ENCODE assay signal across 1 cellular context in genomic region chr16:89576173-89577054, GRCh38.
A peak's percentile ranks its signal among the peaks of the same experiment; 100 is the strongest.
TF ChIP-seq lines count a peak whose summit lies in the region.

No MANE protein-coding gene starts in this region.

TF ChIP-seq in H1, 55 proteins besides CTCF, POLR2A, EP300 and RAD21:
- peak; percentile 32; the same call in 1 of the 2 replicates for TF ChIP-seq MAX (IDR thresholded peaks at IDR 0.05)
- TF ChIP-seq BACH1 (IDR thresholded peaks at IDR 0.05; ENCODE audit: low read length): 0 out of 2 replicates have a peak, but pooled peaks have one; percentile 22
- 0 out of 2 replicates have a peak, but pooled peaks have one; percentile 18 for TF ChIP-seq E2F6 (IDR thresholded peaks at IDR 0.05)
- no peak for TF ChIP-seq USF2 (IDR thresholded peaks at IDR 0.05; ENCODE audit: low read length)
- TF ChIP-seq EZH2 (IDR thresholded peaks at IDR 0.05; ENCODE audit: low read depth, low read length, severe bottlenecking): peak; percentile 46
- TF ChIP-seq CEBPB (IDR thresholded peaks at IDR 0.05; ENCODE audit: low read depth, low read length): no peak
- TF ChIP-seq KDM4A (IDR thresholded peaks at IDR 0.05; ENCODE audit: low read depth, low read length, severe bottlenecking): peak; percentile 23
- no peak for TF ChIP-seq POLR2AphosphoS5 (IDR thresholded peaks at IDR 0.05; ENCODE audit: low read depth, low read length)
- peak; percentile 55; the same call in 1 of the 2 replicates for TF ChIP-seq SUZ12 (IDR thresholded peaks at IDR 0.05; ENCODE audit: low read length)
